17 cellular contexts compared by ENCODE assay signal in genomic region chr7:29569648-29570047, GRCh38. TPM values are rescaled to one million over a fixed set of nuclear protein-coding genes. Genes with fewer than 3 reads are reported as not detected.
DNase-seq lines count a peak whose midpoint lies in the region; ATAC-seq and TF ChIP-seq lines count a peak whose summit lies in the region.
"Had no signal": no experiment of that assay in that cellular context is flagged by ENCODE, and none has a peak within 500 bp of the region (broad histone marks: within the 10 kb centered on the region; RNA-seq: fewer than 3 reads in every experiment).

No MANE protein-coding gene starts in this region.

- intact Hi-C loops in mucosa of descending colon (cut with DNase I, micrococcal nuclease) (no loop called here), lower lobe of right lung (cut with DNase I) (no loop called here)

- H3K4me3 ChIP-seq in H7 (ENCODE audit: insufficient read depth, low read depth, low read length) (no peak overlapping the region), mucosa of descending colon (no peak overlapping the region), lower lobe of right lung (no peak overlapping the region)
- H3K4me3 ChIP-seq in effector memory CD4-positive, alpha-beta T cell (ENCODE audit: insufficient read depth, low read depth, low read length, poor library complexity, severe bottlenecking) = no peak overlapping the region
- H3K4me3 ChIP-seq: psoas muscle, SJCRH30, thyroid gland had no signal

- H3K4me1 ChIP-seq in mucosa of descending colon (ENCODE audit: low read depth) (no peaks in the 10 kb centered on the region), lower lobe of right lung (peaks cover 27% of the 10 kb centered on the region)
- no peaks in the 10 kb centered on the region for H3K4me1 ChIP-seq in effector memory CD4-positive, alpha-beta T cell (ENCODE audit: control insufficient read depth, insufficient read depth, low read length, poor library complexity, severe bottlenecking)
- H3K4me1 ChIP-seq: SJCRH30 had no signal

- H3K9me3 ChIP-seq in mucosa of descending colon = no peaks in the 10 kb centered on the region
- H3K9me3 ChIP-seq in lower lobe of right lung = no peaks in the 10 kb centered on the region
- no peaks in the 10 kb centered on the region for H3K9me3 ChIP-seq in effector memory CD4-positive, alpha-beta T cell (ENCODE audit: control insufficient read depth, low read length)
- H3K9me3 ChIP-seq: psoas muscle, SJCRH30, thyroid gland had no signal

- DNase-seq in H7 (peak; percentile 45), NCI-H1105 treated with DMSO at 0.1 percent for 48 hours (lab: John Stamatoyannopoulos, UW) (peak; percentile 65), WTC11 (ENCODE audit: low spot score) (no peak), mucosa of descending colon (no peak), mucosa of gallbladder (ENCODE audit: low spot score) (no peak), lower lobe of right lung (no peak)
- no peak for DNase-seq in effector memory CD4-positive, alpha-beta T cell
- DNase-seq: activated CD8-positive, alpha-beta T cell treated with anti-CD3 and anti-CD28 coated beads for 36 hours; amniotic stem cell; head of caudate nucleus; naive thymus-derived CD4-positive, alpha-beta T cell; NCI-H1694; NK-92 treated with Interleukin-12 subunit alpha and Interleukin-12 subunit beta, amount 100 ng/mL, for 24 hours; psoas muscle; SJCRH30; thyroid gland had no signal

- H3K9me3 Mint-ChIP-seq in WTC11 = no peaks in the 10 kb centered on the region; the same call in 1 of the 2 replicates
- H3K9me3 Mint-ChIP-seq: activated CD8-positive, alpha-beta T cell treated with anti-CD3 and anti-CD28 coated beads for 36 hours had no signal

- H3K4me1 Mint-ChIP-seq in WTC11 = peaks cover 55% of the 10 kb centered on the region

- peaks cover 14% of the 10 kb centered on the region for H3K27me3 Mint-ChIP-seq in WTC11 (ENCODE audit: low read depth)

- no peak overlapping the region for H3K27ac ChIP-seq in lower lobe of right lung
- H3K27ac ChIP-seq in effector memory CD4-positive, alpha-beta T cell (ENCODE audit: insufficient read depth, low read length, poor library complexity, severe bottlenecking) = no peak overlapping the region
- H3K27ac ChIP-seq: psoas muscle, SJCRH30, thyroid gland had no signal

- CTCF ChIA-PET in WTC11 (lab: Charles Lee) = interaction anchor here (1.0 kb wide), 1 partner anchor 19 kb away, joined by 3 read pairs; no protein-coding TSS in a partner anchor

- ATAC-seq in WTC11 (no peak; the same call in 1 of the 2 replicates), mucosa of descending colon (peak; percentile 22), lower lobe of right lung (no peak)
- ATAC-seq: activated CD8-positive, alpha-beta T cell treated with anti-CD3 and anti-CD28 coated beads for 36 hours; naive thymus-derived CD4-positive, alpha-beta T cell; psoas muscle had no signal

- H3K36me3 ChIP-seq in H7 (replicated peaks; ENCODE audit: control insufficient read depth, insufficient read depth, low read length) (no peaks in the 10 kb centered on the region), mucosa of descending colon (ENCODE audit: low read depth) (no peaks in the 10 kb centered on the region), lower lobe of right lung (no peaks in the 10 kb centered on the region)
- H3K36me3 ChIP-seq in effector memory CD4-positive, alpha-beta T cell (ENCODE audit: control insufficient read depth, insufficient read depth, low read length) = no peaks in the 10 kb centered on the region
- H3K36me3 ChIP-seq: SJCRH30, thyroid gland had no signal

- H3K4me3 Mint-ChIP-seq in WTC11 = peak overlapping the region; percentile 9; the same call in 1 of the 2 replicates
- H3K4me3 Mint-ChIP-seq: activated CD8-positive, alpha-beta T cell treated with anti-CD3 and anti-CD28 coated beads for 36 hours; naive thymus-derived CD4-positive, alpha-beta T cell had no signal

- peaks cover 13% of the 10 kb centered on the region for H3K27me3 ChIP-seq in H7 (ENCODE audit: control insufficient read depth, insufficient read depth, low read length)
- H3K27me3 ChIP-seq in lower lobe of right lung (ENCODE audit: low read depth) = peaks cover 63% of the 10 kb centered on the region
- H3K27me3 ChIP-seq in effector memory CD4-positive, alpha-beta T cell (replicated peaks; ENCODE audit: control insufficient read depth, insufficient read depth, low read length, poor library complexity, severe bottlenecking) = peaks cover 21% of the 10 kb centered on the region
- H3K27me3 ChIP-seq: thyroid gland had no signal

- no peaks in the 10 kb centered on the region for H3K36me3 Mint-ChIP-seq in WTC11

- POLR2A ChIA-PET in WTC11 (lab: Charles Lee) = no interaction called here

- H3K27ac Mint-ChIP-seq in WTC11 = peak overlapping the region; percentile 89; the same call in 1 of the 2 replicates
- H3K27ac Mint-ChIP-seq: activated CD8-positive, alpha-beta T cell treated with anti-CD3 and anti-CD28 coated beads for 36 hours; CD14-positive monocyte; naive thymus-derived CD4-positive, alpha-beta T cell had no signal

- TF ChIP-seq CTCF in WTC11 (IDR thresholded peaks at IDR 0.05) = no peak
- no peak for TF ChIP-seq CTCF in mucosa of descending colon (IDR thresholded peaks at IDR 0.05)
- TF ChIP-seq CTCF in lower lobe of right lung (IDR thresholded peaks at IDR 0.05) = no peak

TF ChIP-seq in WTC11, 78 proteins besides CTCF, POLR2A, EP300 and RAD21:
- TF ChIP-seq ZNF396 (CRISPR knock-in tag; IDR thresholded peaks at IDR 0.05; ENCODE audit: borderline replicate concordance) = no peak
- no peak for TF ChIP-seq NR1H2 (CRISPR knock-in tag; IDR thresholded peaks at IDR 0.05)
- TF ChIP-seq ZNF671 (CRISPR knock-in tag; IDR thresholded peaks at IDR 0.05) = no peak
- TF ChIP-seq PRDM15 (CRISPR knock-in tag; IDR thresholded peaks at IDR 0.05) = no peak
- TF ChIP-seq E2F4 (CRISPR knock-in tag; IDR thresholded peaks at IDR 0.05; ENCODE audit: borderline replicate concordance, low read depth) = no peak

RNA-seq across cellular contexts. Expression of gene PRR15, which starts 6.0 kb away (rescaled TPM):
- 11.7 and 12.3 TPM in 2 replicates for total RNA-seq in H7 (2014; rRNA removed; shearing (Covaris generic))
- total RNA-seq in WTC11 (2021) (17.6 to 22.7 TPM (median 21.2 TPM) in 3 replicates), mucosa of descending colon (100 to 1,000 TPM; 104 to 356 (median 173) TPM), mucosa of gallbladder (46.1 TPM), lower lobe of right lung (4.1 TPM)
- total RNA-seq: activated CD8-positive, alpha-beta T cell treated with anti-CD3 and anti-CD28 coated beads for 36 hours; naive thymus-derived CD4-positive, alpha-beta T cell; SJCRH30 had no signal

Comparison
In these comparisons a context has a peak if more than half of its experiments do, and no peak if none do; other contexts are left out.
1. DNase-seq: peak in H7 (single experiment) and NCI-H1105 treated with DMSO at 0.1 percent for 48 hours (single experiment); none in WTC11 (single experiment), mucosa of descending colon (0 of 3), mucosa of gallbladder (single experiment), lower lobe of right lung (single experiment) and effector memory CD4-positive, alpha-beta T cell (0 of 3).